ENCODE assay signal across 9 cellular contexts in genomic region chr1:2684878-2685277, GRCh38. TPM values are rescaled to one million over a fixed set of nuclear protein-coding genes. Genes with fewer than 3 reads are reported as not detected.
A peak's percentile ranks its signal among the peaks of the same experiment; 100 is the strongest.
DNase-seq lines count a peak whose midpoint lies in the region; FAIRE-seq and TF ChIP-seq lines count a peak whose summit lies in the region.
"Not testable (repeated sequence)": the region's sequence is repeated elsewhere in the genome, so short reads cannot be mapped to it uniquely, and the experiment has no call there.
"Had no signal": no experiment of that assay in that cellular context is flagged by ENCODE, and none has a peak within 500 bp of the region (broad histone marks: within the 10 kb centered on the region; RNA-seq: fewer than 3 reads in every experiment).

No MANE protein-coding gene starts in this region.

- peaks cover 0 to 17% (median 2%) of the 10 kb centered on the region in 7 donors for H3K27me3 ChIP-seq in spleen (replicated peaks in 1 of 7)

- TF ChIP-seq CTCF in coronary artery (IDR thresholded peaks at IDR 0.05); kidney (IDR thresholded peaks at IDR 0.05; ENCODE audit: borderline replicate concordance, extremely low read depth, insufficient read depth); spleen (IDR thresholded peaks at IDR 0.05 in 8 of 11, conservative IDR thresholded peaks at IDR 0.05 in 3 of 11): not testable (repeated sequence)

- TF ChIP-seq POLR2A in spleen (IDR thresholded peaks at IDR 0.05): not testable (repeated sequence)

- peak; percentile 5 for DNase-seq in H4 (ENCODE audit: low spot score)
- peak; percentile 0 for DNase-seq in SK-N-DZ (ENCODE audit: low spot score)
- DNase-seq in coronary artery (ENCODE audit: low spot score): peak; percentile 28
- peak; percentile 49 for DNase-seq in kidney
- DNase-seq in spleen: peak; percentile 2
- peak; percentile 24 for DNase-seq in ureter (ENCODE audit: low spot score)

- intact Hi-C loops in kidney (cut with DNase I); spleen (cut with DNase I; ENCODE audit: low total_unique reads): not testable (repeated sequence)

- H3K4me1 ChIP-seq in kidney (ENCODE audit: control insufficient read depth in 1 of 2, insufficient read depth in 1 of 2, low read depth in 1 of 2, low read length in 2 of 2); spleen: not testable (repeated sequence)

- 19 to 38% (median 29%) methylated on average over 2 to 9 of the region's 9 CpGs for WGBS in spleen, 5 donors

- H3K36me3 ChIP-seq in kidney (ENCODE audit: control insufficient read depth in 1 of 2, insufficient read depth in 2 of 2, low read length in 2 of 2); spleen: not testable (repeated sequence)

- H3K27ac ChIP-seq in coronary artery; kidney (ENCODE audit: low read depth in 2 of 2, low read length in 2 of 2); spleen: not testable (repeated sequence)

- not testable (repeated sequence) for FAIRE-seq in kidney (lab: Jason Lieb, UNC)

- not testable (repeated sequence) for H3K4me3 ChIP-seq in coronary artery; kidney (ENCODE audit: low read length in 2 of 2); spleen

- H3K9ac ChIP-seq in kidney (ENCODE audit: low read length in 2 of 2): not testable (repeated sequence)

- not testable (repeated sequence) for H3K9me3 ChIP-seq in kidney (ENCODE audit: control insufficient read depth in 1 of 2, low read length in 2 of 2); spleen

RNA-seq across cellular contexts. Expression of gene MMEL1, which starts 52.1 kb away (rescaled TPM):
- total RNA-seq in H4 (2014; rRNA removed; shearing (Covaris generic)): not detected in 2 replicates
- polyA plus RNA-seq in SK-N-DZ (2014; cell fraction: cytosol; rRNA removed): not detected in 2 replicates
- not detected in 2 replicates for polyA plus RNA-seq in SK-N-DZ (2014; cell fraction: nucleus; rRNA removed)
- 4.0 TPM for total RNA-seq in kidney
- 8.5 TPM for polyA plus RNA-seq in kidney (ENCODE audit: insufficient read depth, low read depth, low replicate concordance)
- total RNA-seq in spleen: 1 to 10 TPM in 6 of 7 donors, not detected in 1; 1.9 to 4.6 (median 3.5) TPM
- 1 to 10 TPM; 2.5 to 6.4 (median 2.9) TPM for polyA plus RNA-seq in spleen
- 18.1 TPM for total RNA-seq in ureter
- total RNA-seq: Daoy, HFFc6 had no signal
- polyA plus RNA-seq: A549 had no signal
